In the genomic region with DNA sequence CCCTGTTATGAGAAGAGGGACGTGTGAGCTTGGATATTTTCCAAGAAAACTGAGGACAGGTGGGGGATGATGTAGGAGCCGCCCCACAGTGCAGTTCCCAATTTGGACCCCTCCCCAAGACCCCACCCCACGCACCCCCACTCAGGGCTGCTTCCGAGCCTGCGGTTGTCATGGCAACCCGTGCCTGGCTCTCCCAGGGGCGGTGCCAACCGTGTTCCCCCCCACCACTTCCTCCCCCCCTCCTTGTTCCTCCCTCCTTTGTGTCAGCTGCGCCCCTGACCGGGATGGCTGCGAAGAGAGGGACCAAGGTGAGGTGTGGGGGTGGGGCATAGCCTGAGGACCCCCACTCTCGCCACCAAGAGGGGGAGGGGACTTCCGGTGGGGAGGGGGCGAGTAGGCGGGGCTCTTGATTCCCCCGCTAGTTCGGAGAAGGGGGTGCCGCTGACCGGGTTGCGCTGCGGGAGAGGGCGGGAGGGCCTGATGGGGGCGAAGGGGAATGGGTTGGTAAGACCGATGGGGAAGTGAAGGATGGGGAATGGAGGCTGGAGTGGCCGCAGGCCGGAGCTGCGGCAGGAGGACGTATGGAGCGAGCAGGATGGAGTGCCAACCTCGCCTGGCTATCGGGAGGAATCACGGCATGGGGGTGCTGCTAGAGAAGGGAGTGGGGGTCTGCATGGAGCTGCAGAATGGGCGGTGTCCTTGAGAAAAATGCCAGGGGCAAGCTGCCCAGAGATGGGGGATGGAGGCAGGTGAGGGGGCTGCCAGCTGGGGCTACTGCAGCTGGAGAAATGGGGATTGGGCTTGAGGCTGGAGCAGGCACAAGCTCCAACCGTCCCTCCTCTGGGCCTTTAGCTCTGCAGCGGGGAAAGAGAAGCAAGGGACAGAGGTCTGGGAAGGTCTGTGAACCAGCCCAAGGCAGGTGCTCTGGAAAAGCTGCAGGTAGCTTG, we compare ENCODE assay signal across 6 cellular contexts. TPM values are rescaled to one million over a fixed set of nuclear protein-coding genes. Genes with fewer than 3 reads are reported as not detected.
DNase-seq lines count a peak whose midpoint lies in the region; ATAC-seq and TF ChIP-seq lines count a peak whose summit lies in the region.

No MANE protein-coding gene starts in this region.

- peak overlapping the region; percentile 94 for H3K4me3 ChIP-seq in Jurkat, Clone E6-1 (ENCODE audit: low read length)
- H3K4me3 ChIP-seq in fibroblast of villous mesenchyme (ENCODE audit: low read depth, low read length) = peak overlapping the region; percentile 98

- H3K36me3 Mint-ChIP-seq in activated CD4-positive, alpha-beta T cell treated with anti-CD3 and anti-CD28 coated beads for 36 hours (ENCODE audit: low read depth) = peaks cover 35% of the 10 kb centered on the region
- peaks cover 71% of the 10 kb centered on the region for H3K36me3 Mint-ChIP-seq in stimulated activated effector memory CD8-positive, alpha-beta T cell treated with anti-CD3 and anti-CD28 coated beads, Interleukin-12 subunit alpha, Interleukin-12 subunit beta, amount 100 ng/mL, for 72 hours

- H3K9me3 Mint-ChIP-seq in activated CD4-positive, alpha-beta T cell treated with anti-CD3 and anti-CD28 coated beads for 36 hours (ENCODE audit: low read depth) = no peaks in the 10 kb centered on the region
- no peaks in the 10 kb centered on the region for H3K9me3 Mint-ChIP-seq in stimulated activated effector memory CD8-positive, alpha-beta T cell treated with anti-CD3 and anti-CD28 coated beads, Interleukin-12 subunit alpha, Interleukin-12 subunit beta, amount 100 ng/mL, for 72 hours

- no peak for ATAC-seq in activated CD4-positive, alpha-beta T cell treated with anti-CD3 and anti-CD28 coated beads for 36 hours
- no peak for ATAC-seq in stimulated activated effector memory CD8-positive, alpha-beta T cell treated with anti-CD3 and anti-CD28 coated beads, Interleukin-12 subunit alpha, Interleukin-12 subunit beta, amount 100 ng/mL, for 72 hours
- ATAC-seq in GM19467 (IDR thresholded peaks at IDR 0.05; ENCODE audit: unreplicated experiment) (no peak), HG02973 (IDR thresholded peaks at IDR 0.05; ENCODE audit: unreplicated experiment) (no peak)

- H3K27me3 Mint-ChIP-seq in activated CD4-positive, alpha-beta T cell treated with anti-CD3 and anti-CD28 coated beads for 36 hours = no peaks in the 10 kb centered on the region

- H3K4me1 Mint-ChIP-seq in activated CD4-positive, alpha-beta T cell treated with anti-CD3 and anti-CD28 coated beads for 36 hours = peaks cover 49% of the 10 kb centered on the region
- H3K4me1 Mint-ChIP-seq in stimulated activated effector memory CD8-positive, alpha-beta T cell treated with anti-CD3 and anti-CD28 coated beads, Interleukin-12 subunit alpha, Interleukin-12 subunit beta, amount 100 ng/mL, for 72 hours = peaks cover 59% of the 10 kb centered on the region

- H3K27ac Mint-ChIP-seq in activated CD4-positive, alpha-beta T cell treated with anti-CD3 and anti-CD28 coated beads for 36 hours = peak overlapping the region; percentile 96
- peak overlapping the region; percentile 100 for H3K27ac Mint-ChIP-seq in stimulated activated effector memory CD8-positive, alpha-beta T cell treated with anti-CD3 and anti-CD28 coated beads, Interleukin-12 subunit alpha, Interleukin-12 subunit beta, amount 100 ng/mL, for 72 hours

- intact Hi-C loops in activated CD4-positive, alpha-beta T cell treated with anti-CD3 and anti-CD28 coated beads for 36 hours (cut with DNase I, micrococcal nuclease) = loop anchor here in 1 of 2 experiments (5.0 kb wide), 2 partner anchors 172 to 192 kb away; partner anchors contain the start of genes FLAD1 and ZBTB7B

- peak overlapping the region; percentile 98 for H3K4me3 Mint-ChIP-seq in activated CD4-positive, alpha-beta T cell treated with anti-CD3 and anti-CD28 coated beads for 36 hours
- H3K4me3 Mint-ChIP-seq in stimulated activated effector memory CD8-positive, alpha-beta T cell treated with anti-CD3 and anti-CD28 coated beads, Interleukin-12 subunit alpha, Interleukin-12 subunit beta, amount 100 ng/mL, for 72 hours = peak overlapping the region; percentile 100

- CTCF ChIA-PET in activated CD4-positive, alpha-beta T cell treated with anti-CD3 and anti-CD28 coated beads for 36 hours (lab: Charles Lee) = interaction anchor here (0.6 to 6.6 kb wide), 13 partner anchors 10 to 755 kb away, joined by 3 to 75 read pairs (median 5); partner anchors contain the start of genes ADAM15, EFNA3 and SLC50A1

- peak; percentile 63 for DNase-seq in Jurkat, Clone E6-1 (ENCODE audit: low read depth, low spot score)
- peak; percentile 73 for DNase-seq in activated CD4-positive, alpha-beta T cell treated with anti-CD3 and anti-CD28 coated beads for 36 hours
- no peak for DNase-seq in fibroblast of villous mesenchyme (ENCODE audit: low read depth)
- peak in 1 of 2 donors; percentile 65 for DNase-seq in stimulated activated effector memory CD8-positive, alpha-beta T cell treated with anti-CD3 and anti-CD28 coated beads, Interleukin-12 subunit alpha, Interleukin-12 subunit beta, amount 100 ng/mL, for 72 hours (ENCODE audit: low spot score in 2 of 2)

- POLR2A ChIA-PET in activated CD4-positive, alpha-beta T cell treated with anti-CD3 and anti-CD28 coated beads for 36 hours (lab: Charles Lee) = interaction anchor here (0.6 to 2.1 kb wide), 4 partner anchors 19 to 325 kb away, joined by 3 to 17 read pairs (median 5); partner anchors contain the start of gene DPM3

- no peak for TF ChIP-seq CTCF in fibroblast of villous mesenchyme (IDR thresholded peaks at IDR 0.05; ENCODE audit: insufficient read depth, low read depth, low read length)

RNA-seq across cellular contexts. Expression of gene TRIM46, which starts 1.0 kb away (rescaled TPM):
- polyA plus RNA-seq in Jurkat, Clone E6-1 (2012; ENCODE audit: insufficient read depth, insufficient read length) = 6.9 TPM
- total RNA-seq in activated CD4-positive, alpha-beta T cell treated with anti-CD3 and anti-CD28 coated beads for 36 hours = 1 to 10 TPM; 6.3 to 6.9 TPM
- 6.5 and 7.7 TPM in 2 replicates for total RNA-seq in fibroblast of villous mesenchyme

RNA-seq across cellular contexts. Expression of gene KRTCAP2, which starts 1.5 kb away (rescaled TPM):
- polyA plus RNA-seq in Jurkat, Clone E6-1 (2012; ENCODE audit: insufficient read depth, insufficient read length) = 345 TPM
- 100 to 1,000 TPM; 125 to 300 TPM for total RNA-seq in activated CD4-positive, alpha-beta T cell treated with anti-CD3 and anti-CD28 coated beads for 36 hours
- total RNA-seq in fibroblast of villous mesenchyme = 65.6 and 95.3 TPM in 2 replicates

RNA-seq across cellular contexts. Expression of gene THBS3, which starts 33.1 kb away (rescaled TPM):
- polyA plus RNA-seq in Jurkat, Clone E6-1 (2012; ENCODE audit: insufficient read depth, insufficient read length) = 13.8 TPM
- 10 to 100 TPM; 12.8 to 13.7 TPM for total RNA-seq in activated CD4-positive, alpha-beta T cell treated with anti-CD3 and anti-CD28 coated beads for 36 hours
- total RNA-seq in fibroblast of villous mesenchyme = 32.8 and 35.8 TPM in 2 replicates

RNA-seq across cellular contexts. Expression of gene MTX1, which starts 33.9 kb away (rescaled TPM):
- polyA plus RNA-seq in Jurkat, Clone E6-1 (2012; ENCODE audit: insufficient read depth, insufficient read length) = 75.4 TPM
- 10 to 100 TPM; 52.8 to 52.9 TPM for total RNA-seq in activated CD4-positive, alpha-beta T cell treated with anti-CD3 and anti-CD28 coated beads for 36 hours
- 38.0 and 45.1 TPM in 2 replicates for total RNA-seq in fibroblast of villous mesenchyme

RNA-seq across cellular contexts. Expression of gene DPM3, which starts 34.3 kb away (rescaled TPM):
- 57.0 TPM for polyA plus RNA-seq in Jurkat, Clone E6-1 (2012; ENCODE audit: insufficient read depth, insufficient read length)
- 10 to 100 TPM; 29.8 to 34.3 TPM for total RNA-seq in activated CD4-positive, alpha-beta T cell treated with anti-CD3 and anti-CD28 coated beads for 36 hours
- total RNA-seq in fibroblast of villous mesenchyme = 23.7 and 47.0 TPM in 2 replicates
